ENCODE assay signal across 12 cellular contexts in genomic region chr20:26207237-26207966, GRCh38.
DNase-seq lines count a peak whose midpoint lies in the region; ATAC-seq lines count a peak whose summit lies in the region.
"Had no signal": no experiment of that assay in that cellular context is flagged by ENCODE, and none has a peak within 500 bp of the region (broad histone marks: within the 10 kb centered on the region; RNA-seq: fewer than 3 reads in every experiment).

No MANE protein-coding gene starts in this region.

- H3K9me3 Mint-ChIP-seq in CD4-positive, alpha-beta memory T cell: peaks cover 0 to 17% (median 10%) of the 10 kb centered on the region in 8 donors
- peaks cover 14% of the 10 kb centered on the region for H3K9me3 Mint-ChIP-seq in activated naive CD8-positive, alpha-beta T cell treated with anti-CD3 and anti-CD28 coated beads for 36 hours
- peaks cover 0 to 17% (median 8%) of the 10 kb centered on the region in 9 donors for H3K9me3 Mint-ChIP-seq in naive thymus-derived CD8-positive, alpha-beta T cell

- ATAC-seq in naive thymus-derived CD8-positive, alpha-beta T cell: no peak
- ATAC-seq: HepG2, mucosa of descending colon, Right ventricle myocardium inferior had no signal

- POLR2A ChIA-PET in CD4-positive, alpha-beta memory T cell (lab: Charles Lee; ENCODE audit: partially characterized antibody): no interaction called here
- POLR2A ChIA-PET in naive thymus-derived CD8-positive, alpha-beta T cell (lab: Charles Lee): no interaction called here

- H3K4me3 Mint-ChIP-seq in CD4-positive, alpha-beta memory T cell: peak overlapping the region; percentile 82 to 86 (median 84)
- H3K4me3 Mint-ChIP-seq in activated naive CD8-positive, alpha-beta T cell treated with anti-CD3 and anti-CD28 coated beads for 36 hours: peak overlapping the region; percentile 67
- H3K4me3 Mint-ChIP-seq in naive thymus-derived CD8-positive, alpha-beta T cell: peak overlapping the region; percentile 61 to 93 (median 81)

- no peak overlapping the region for H2AFZ ChIP-seq in ACC112 (ENCODE audit: low read length, unreplicated experiment)

- peak overlapping the region in 6 of 7 donors; percentile 33 to 88 (median 63) for H3K27ac Mint-ChIP-seq in CD4-positive, alpha-beta memory T cell
- H3K27ac Mint-ChIP-seq in activated naive CD8-positive, alpha-beta T cell treated with anti-CD3 and anti-CD28 coated beads for 36 hours: peak overlapping the region; percentile 59
- peak overlapping the region in 9 of 10 donors; percentile 15 to 91 (median 71) for H3K27ac Mint-ChIP-seq in naive thymus-derived CD8-positive, alpha-beta T cell

- CTCF ChIA-PET in CD4-positive, alpha-beta memory T cell (lab: Charles Lee; ENCODE audit: partially characterized antibody): no interaction called here

- H3K27ac ChIP-seq in ACC112 (ENCODE audit: low read depth, low read length): no peak overlapping the region
- H3K27ac ChIP-seq in CD4-positive, alpha-beta memory T cell (ENCODE audit: low read depth, low read length): no peak overlapping the region

- H3K36me3 Mint-ChIP-seq in CD4-positive, alpha-beta memory T cell: peaks cover 0 to 1% of the 10 kb centered on the region in 2 donors
- H3K36me3 Mint-ChIP-seq in activated naive CD8-positive, alpha-beta T cell treated with anti-CD3 and anti-CD28 coated beads for 36 hours: peaks cover 10% of the 10 kb centered on the region
- peaks cover 0 to 4% (median 3%) of the 10 kb centered on the region in 3 donors for H3K36me3 Mint-ChIP-seq in naive thymus-derived CD8-positive, alpha-beta T cell

- peaks cover 36% of the 10 kb centered on the region for H3K27me3 ChIP-seq in ACC112 (ENCODE audit: insufficient read depth, low read length)
- H3K27me3 ChIP-seq in CD4-positive, alpha-beta memory T cell (ENCODE audit: insufficient read depth, low read length): no peaks in the 10 kb centered on the region

- intact Hi-C loops in CD4-positive, alpha-beta memory T cell (cut with micrococcal nuclease): no loop called here

- peaks cover 9 to 12% of the 10 kb centered on the region in 2 donors for H3K27me3 Mint-ChIP-seq in CD4-positive, alpha-beta memory T cell
- H3K27me3 Mint-ChIP-seq in activated naive CD8-positive, alpha-beta T cell treated with anti-CD3 and anti-CD28 coated beads for 36 hours: peaks cover 23% of the 10 kb centered on the region
- peaks cover 4 to 31% (median 19%) of the 10 kb centered on the region in 5 donors for H3K27me3 Mint-ChIP-seq in naive thymus-derived CD8-positive, alpha-beta T cell

- no peaks in the 10 kb centered on the region for H3K79me2 ChIP-seq in ACC112 (ENCODE audit: control insufficient read depth, insufficient read depth, low read length, unreplicated experiment)

- DNase-seq in CD4-positive, alpha-beta memory T cell: no peak
- DNase-seq in activated naive CD8-positive, alpha-beta T cell treated with anti-CD3 and anti-CD28 coated beads for 36 hours: no peak
- DNase-seq in naive thymus-derived CD8-positive, alpha-beta T cell: no peak
- DNase-seq in NCI-H2029 treated with DMSO at 0.1 percent for 48 hours (lab: John Stamatoyannopoulos, UW) (no peak), NCI-H1048 (lab: John Stamatoyannopoulos, UW) (no peak), A172 (ENCODE audit: low spot score) (no peak)
- DNase-seq: cerebellar nuclear complex, COR-L47 had no signal

- no peaks in the 10 kb centered on the region for H3K36me3 ChIP-seq in ACC112 (ENCODE audit: insufficient read depth, low read length)
- no peaks in the 10 kb centered on the region for H3K36me3 ChIP-seq in CD4-positive, alpha-beta memory T cell (ENCODE audit: insufficient read depth, low read length)

- peaks cover 8 to 17% (median 10%) of the 10 kb centered on the region in 4 donors for H3K4me1 Mint-ChIP-seq in CD4-positive, alpha-beta memory T cell
- H3K4me1 Mint-ChIP-seq in activated naive CD8-positive, alpha-beta T cell treated with anti-CD3 and anti-CD28 coated beads for 36 hours: peaks cover 7% of the 10 kb centered on the region
- peaks cover 6 to 19% (median 10%) of the 10 kb centered on the region in 4 donors for H3K4me1 Mint-ChIP-seq in naive thymus-derived CD8-positive, alpha-beta T cell

- H3K4me1 ChIP-seq in ACC112 (ENCODE audit: control insufficient read depth, insufficient read depth, low read length, unreplicated experiment): no peaks in the 10 kb centered on the region
- H3K4me1 ChIP-seq in CD4-positive, alpha-beta memory T cell (ENCODE audit: insufficient read depth, low read length): no peaks in the 10 kb centered on the region

- no peaks in the 10 kb centered on the region for H3K9me3 ChIP-seq in CD4-positive, alpha-beta memory T cell (ENCODE audit: control insufficient read depth in 1 of 2, low read length in 2 of 2)

- H3K4me3 ChIP-seq in ACC112 (ENCODE audit: low read depth, low read length): peak overlapping the region; percentile 64; the same call in 1 of the 2 replicates
- no peak overlapping the region for H3K4me3 ChIP-seq in CD4-positive, alpha-beta memory T cell (ENCODE audit: low read length in 2 of 2)
- H3K4me3 ChIP-seq: mucosa of descending colon had no signal
